Comparison of ENCODE assay signal across 33 cellular contexts in the genomic region with DNA sequence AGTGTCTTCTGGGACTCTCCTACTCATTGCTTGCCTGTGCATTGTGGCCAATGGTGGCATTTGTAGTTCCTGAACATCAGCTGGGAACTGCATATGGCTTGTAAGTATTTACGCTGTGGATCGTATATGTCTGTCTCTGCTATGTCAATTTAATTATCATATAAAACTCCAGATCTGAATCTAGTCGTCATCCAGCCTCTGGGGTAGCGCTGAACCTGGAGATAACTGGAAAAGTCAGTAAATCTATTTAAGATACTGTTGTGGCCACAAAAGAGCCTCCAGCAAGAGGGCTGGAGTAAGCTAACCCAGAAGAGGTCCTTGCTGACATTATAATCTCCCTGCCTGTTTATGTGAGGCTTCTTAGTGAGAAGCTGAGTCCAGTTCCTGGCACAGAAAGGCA. TPM values are rescaled to one million over a fixed set of nuclear protein-coding genes. Genes with fewer than 3 reads are reported as not detected.
DNase-seq lines count a peak whose midpoint lies in the region; ATAC-seq and TF ChIP-seq lines count a peak whose summit lies in the region.
"Had no signal": no experiment of that assay in that cellular context is flagged by ENCODE, and none has a peak within 500 bp of the region (broad histone marks: within the 10 kb centered on the region; RNA-seq: fewer than 3 reads in every experiment).

No MANE protein-coding gene starts in this region.

- no peaks in the 10 kb centered on the region for H3K9me3 Mint-ChIP-seq in activated T-cell treated with anti-CD3 and anti-CD28 coated beads, Interleukin-2, amount 50 U/mL, for 72 hours
- no peaks in the 10 kb centered on the region for H3K9me3 Mint-ChIP-seq in activated naive CD4-positive, alpha-beta T cell treated with anti-CD3 and anti-CD28 coated beads, Interleukin-2, amount 50 U/mL, for 72 hours
- H3K9me3 Mint-ChIP-seq: CD14-positive monocyte; CD4-positive, alpha-beta memory T cell; CD4-positive, alpha-beta T cell; CD4-positive, CD25-positive, alpha-beta regulatory T cell; CD8-positive, alpha-beta memory T cell; CD8-positive, alpha-beta T cell had no signal

- no peak overlapping the region for H3K4me2 ChIP-seq in SK-N-SH
- H3K4me2 ChIP-seq: A549, BLaER1 had no signal

- ATAC-seq in activated T-cell treated with anti-CD3 and anti-CD28 coated beads, Interleukin-2, amount 50 U/mL, for 72 hours (replicated peaks in 1 of 2), result no peak
- ATAC-seq in SK-N-SH treated with all-trans-retinoic acid at 6 μM for 48 hours, result no peak
- no peak for ATAC-seq in activated naive CD4-positive, alpha-beta T cell treated with anti-CD3 and anti-CD28 coated beads, Interleukin-2, amount 50 U/mL, for 72 hours
- ATAC-seq: A549; CD8-positive, alpha-beta T cell had no signal

- DNase-seq in activated T-cell treated with anti-CD3 and anti-CD28 coated beads, Interleukin-2, amount 50 U/mL, for 72 hours, result no peak
- DNase-seq in activated T-cell treated with anti-CD3 and anti-CD28 coated beads for 4 hours, result no peak
- peak; percentile 44 for DNase-seq in SK-N-SH
- DNase-seq in activated naive CD4-positive, alpha-beta T cell treated with anti-CD3 and anti-CD28 coated beads, Interleukin-2, amount 50 U/mL, for 72 hours (ENCODE audit: low spot score in 2 of 2), result no peak
- no peak for DNase-seq in HK-2 (ENCODE audit: unreplicated experiment)
- DNase-seq: 8988T; ACHN; AML-193; BE2C; C1 segment of cervical spinal cord; Caco-2; Calu3; CD4-positive, alpha-beta memory T cell; CD4-positive, alpha-beta T cell; CD4-positive, CD25-positive, alpha-beta regulatory T cell; CD8-positive, alpha-beta memory T cell; CD8-positive, alpha-beta T cell; COR-L47; DMS 273 treated with DMSO at 0.1 percent for 48 hours; DMS153; DMS53; DMS79; DMS79 treated with DMSO at 0.1 percent for 48 hours; DND-41; EL had no signal

- no peaks in the 10 kb centered on the region for H4K20me1 ChIP-seq in SK-N-SH (ENCODE audit: insufficient read depth)
- H4K20me1 ChIP-seq: BLaER1 had no signal

- no peak overlapping the region for H3K4me3 ChIP-seq in SK-N-SH (ENCODE audit: low read depth in 2 of 2, low read length in 1 of 2)
- H3K4me3 ChIP-seq: A549; BLaER1; BLaER1 treated with 17β-estradiol and CSF1 and Interleukin-3, amounts not matched to agents 10 nM and 100 nM had no signal

- no peak overlapping the region for H3K4me3 Mint-ChIP-seq in activated T-cell treated with anti-CD3 and anti-CD28 coated beads, Interleukin-2, amount 50 U/mL, for 72 hours
- H3K4me3 Mint-ChIP-seq: B cell; CD14-positive monocyte; CD4-positive, alpha-beta memory T cell; CD4-positive, alpha-beta T cell; CD4-positive, CD25-positive, alpha-beta regulatory T cell; CD8-positive, alpha-beta memory T cell; CD8-positive, alpha-beta T cell had no signal

- peak in 1 of 2 experiments; percentile 49; a peak in 1 of 4 replicates for TF ChIP-seq EP300 in SK-N-SH (IDR thresholded peaks at IDR 0.05; ENCODE audit: borderline replicate concordance in 1 of 2, low read depth in 1 of 2, low read length in 1 of 2)

- no peaks in the 10 kb centered on the region for H3K27me3 Mint-ChIP-seq in activated T-cell treated with anti-CD3 and anti-CD28 coated beads, Interleukin-2, amount 50 U/mL, for 72 hours (ENCODE audit: low read depth)
- H3K27me3 Mint-ChIP-seq: B cell; CD4-positive, alpha-beta memory T cell; CD4-positive, alpha-beta T cell; CD4-positive, CD25-positive, alpha-beta regulatory T cell; CD8-positive, alpha-beta memory T cell had no signal

- CTCF ChIA-PET in SK-N-SH (lab: Yijun Ruan, JAX), result interaction anchor here (0.6 to 1.4 kb wide), 2 partner anchors 23 to 47 kb away, joined by 3 to 5 read pairs; no protein-coding TSS in a partner anchor

- H3K27ac ChIP-seq in SK-N-SH (ENCODE audit: low read depth in 2 of 2, low read length in 1 of 2), result peak overlapping the region in 1 of 2 experiments; percentile 39; a peak in 1 of 4 replicates
- H3K27ac ChIP-seq: 22Rv1; A549; BLaER1; BLaER1 treated with 17β-estradiol and CSF1 and Interleukin-3, amounts not matched to agents 10 nM and 100 nM; C4-2B had no signal

- H3K79me2 ChIP-seq in SK-N-SH (ENCODE audit: insufficient read depth), result no peaks in the 10 kb centered on the region

- 91% methylated on average over 4 of the region's 4 CpGs for WGBS in SK-N-SH (ENCODE audit: low lambda C conversion rate)

- H3K9ac ChIP-seq in SK-N-SH, result no peak overlapping the region
- H3K9ac ChIP-seq: BLaER1; BLaER1 treated with 17β-estradiol and CSF1 and Interleukin-3, amounts not matched to agents 10 nM and 100 nM had no signal

- H3K27me3 ChIP-seq in SK-N-SH (ENCODE audit: insufficient read depth), result no peaks in the 10 kb centered on the region
- H3K27me3 ChIP-seq: BE2C; BLaER1; BLaER1 treated with 17β-estradiol and CSF1 and Interleukin-3, amounts not matched to agents 10 nM and 100 nM had no signal

- no peak for TF ChIP-seq CTCF in SK-N-SH (IDR thresholded peaks at IDR 0.05)

- H3K36me3 Mint-ChIP-seq in activated T-cell treated with anti-CD3 and anti-CD28 coated beads, Interleukin-2, amount 50 U/mL, for 72 hours (ENCODE audit: insufficient read depth in 2 of 2), result peaks cover 0 to 4% of the 10 kb centered on the region in 2 donors
- H3K36me3 Mint-ChIP-seq in activated naive CD4-positive, alpha-beta T cell treated with anti-CD3 and anti-CD28 coated beads, Interleukin-2, amount 50 U/mL, for 72 hours, result peaks cover 0 to 10% of the 10 kb centered on the region in 2 donors

- peaks cover 62 to 72% of the 10 kb centered on the region in 2 experiments for H3K36me3 ChIP-seq in SK-N-SH (replicated peaks in 1 of 2; ENCODE audit: control insufficient read depth in 1 of 2, insufficient read depth in 2 of 2, low read length in 1 of 2)

- H2AFZ ChIP-seq in SK-N-SH (ENCODE audit: low read depth), result no peak overlapping the region

- POLR2A ChIA-PET in SK-N-SH (lab: Yijun Ruan, JAX), result no interaction called here

- peaks cover 7% of the 10 kb centered on the region for H3F3A ChIP-seq in SK-N-SH (replicated peaks; ENCODE audit: insufficient read depth)

- peak overlapping the region; percentile 42 for H3K27ac Mint-ChIP-seq in activated T-cell treated with anti-CD3 and anti-CD28 coated beads, Interleukin-2, amount 50 U/mL, for 72 hours
- no peak overlapping the region for H3K27ac Mint-ChIP-seq in activated naive CD4-positive, alpha-beta T cell treated with anti-CD3 and anti-CD28 coated beads, Interleukin-2, amount 50 U/mL, for 72 hours
- H3K27ac Mint-ChIP-seq: B cell; CD4-positive, alpha-beta T cell; CD4-positive, CD25-positive, alpha-beta regulatory T cell; CD8-positive, alpha-beta memory T cell; CD8-positive, alpha-beta T cell had no signal

- no peak for TF ChIP-seq RAD21 in SK-N-SH (IDR thresholded peaks at IDR 0.05; ENCODE audit: low read length)

- H3K4me1 ChIP-seq in SK-N-SH (ENCODE audit: control insufficient read depth in 1 of 2, insufficient read depth in 2 of 2, low read depth in 1 of 2, low read length in 1 of 2), result peaks cover 0 to 6% of the 10 kb centered on the region in 2 experiments; a peak in 2 of 4 replicates
- H3K4me1 ChIP-seq: A549, BLaER1, Caco-2 had no signal

- no peaks in the 10 kb centered on the region for H3K9me3 ChIP-seq in SK-N-SH
- H3K9me3 ChIP-seq: A549; BE2C; BLaER1; BLaER1 treated with 17β-estradiol and CSF1 and Interleukin-3, amounts not matched to agents 10 nM and 100 nM; Caco-2 had no signal

- H3K9me2 ChIP-seq in SK-N-SH, result no peaks in the 10 kb centered on the region

- H3K4me1 Mint-ChIP-seq in activated T-cell treated with anti-CD3 and anti-CD28 coated beads, Interleukin-2, amount 50 U/mL, for 72 hours (ENCODE audit: low read depth), result no peaks in the 10 kb centered on the region
- H3K4me1 Mint-ChIP-seq: B cell; CD4-positive, alpha-beta memory T cell; CD8-positive, alpha-beta memory T cell had no signal

TF ChIP-seq in SK-N-SH, 30 proteins besides CTCF, POLR2A, EP300 and RAD21 (continues in another document):
- TF ChIP-seq EZH2phosphoT487 (IDR thresholded peaks at IDR 0.05; ENCODE audit: borderline replicate concordance, low read depth) (no peak), POLR2AphosphoS5 (IDR thresholded peaks at IDR 0.05; ENCODE audit: low read depth, low read length) (no peak), TAF1 (IDR thresholded peaks at IDR 0.05; ENCODE audit: borderline replicate concordance, low read depth, low read length) (no peak), TCF12 (IDR thresholded peaks at IDR 0.05) (no peak), NRF1 (IDR thresholded peaks at IDR 0.05; ENCODE audit: low read depth, low read length) (no peak)
- TF ChIP-seq, protein P1, sequence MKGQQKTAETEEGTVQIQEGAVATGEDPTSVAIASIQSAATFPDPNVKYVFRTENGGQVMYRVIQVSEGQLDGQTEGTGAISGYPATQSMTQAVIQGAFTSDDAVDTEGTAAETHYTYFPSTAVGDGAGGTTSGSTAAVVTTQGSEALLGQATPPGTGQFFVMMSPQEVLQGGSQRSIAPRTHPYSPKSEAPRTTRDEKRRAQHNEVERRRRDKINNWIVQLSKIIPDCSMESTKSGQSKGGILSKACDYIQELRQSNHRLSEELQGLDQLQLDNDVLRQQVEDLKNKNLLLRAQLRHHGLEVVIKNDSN (IDR thresholded peaks at IDR 0.05; ENCODE audit: borderline replicate concordance, low read depth), result no peak

TF ChIP-seq in SK-N-SH treated with all-trans-retinoic acid at 6 μM for 48 hours, 23 proteins besides CTCF, POLR2A, EP300 and RAD21 (continues in another document):
- TF ChIP-seq ZNF70 (CRISPR knock-in tag; IDR thresholded peaks at IDR 0.05), result no peak
- TF ChIP-seq, protein P2, sequence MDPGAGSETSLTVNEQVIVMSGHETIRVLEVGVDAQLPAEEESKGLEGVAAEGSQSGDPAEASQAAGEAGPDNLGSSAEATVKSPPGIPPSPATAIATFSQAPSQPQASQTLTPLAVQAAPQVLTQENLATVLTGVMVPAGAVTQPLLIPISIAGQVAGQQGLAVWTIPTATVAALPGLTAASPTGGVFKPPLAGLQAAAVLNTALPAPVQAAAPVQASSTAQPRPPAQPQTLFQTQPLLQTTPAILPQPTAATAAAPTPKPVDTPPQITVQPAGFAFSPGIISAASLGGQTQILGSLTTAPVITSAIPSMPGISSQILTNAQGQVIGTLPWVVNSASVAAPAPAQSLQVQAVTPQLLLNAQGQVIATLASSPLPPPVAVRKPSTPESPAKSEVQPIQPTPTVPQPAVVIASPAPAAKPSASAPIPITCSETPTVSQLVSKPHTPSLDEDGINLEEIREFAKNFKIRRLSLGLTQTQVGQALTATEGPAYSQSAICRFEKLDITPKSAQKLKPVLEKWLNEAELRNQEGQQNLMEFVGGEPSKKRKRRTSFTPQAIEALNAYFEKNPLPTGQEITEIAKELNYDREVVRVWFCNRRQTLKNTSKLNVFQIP (CRISPR knock-in tag; IDR thresholded peaks at IDR 0.05; ENCODE audit: borderline replicate concordance, low read depth), result no peak
- no peak for TF ChIP-seq ZNF8 (CRISPR knock-in tag; IDR thresholded peaks at IDR 0.05)

RNA-seq across cellular contexts. Expression of a gene that starts 21.6 kb away (rescaled TPM):
- 10 to 100 TPM; 11.2 to 17.5 TPM for total RNA-seq in activated T-cell treated with anti-CD3 and anti-CD28 coated beads, Interleukin-2, amount 50 U/mL, for 72 hours
- 44.9 and 70.4 TPM in 2 replicates for polyA plus RNA-seq in SK-N-SH (2012; rRNA removed)
- 62.0 and 65.7 TPM in 2 replicates for polyA plus RNA-seq in SK-N-SH (2012; cell fraction: cytosol; rRNA removed)
- 21.3 and 43.6 TPM in 2 replicates for polyA plus RNA-seq in SK-N-SH (2012; cell fraction: nucleus; rRNA removed)
- total RNA-seq in activated naive CD4-positive, alpha-beta T cell treated with anti-CD3 and anti-CD28 coated beads, Interleukin-2, amount 50 U/mL, for 72 hours, result 10 to 100 TPM; 17.6 to 21.8 TPM
